Comparison of ENCODE assay signal across 1 cellular context in the genomic region with DNA sequence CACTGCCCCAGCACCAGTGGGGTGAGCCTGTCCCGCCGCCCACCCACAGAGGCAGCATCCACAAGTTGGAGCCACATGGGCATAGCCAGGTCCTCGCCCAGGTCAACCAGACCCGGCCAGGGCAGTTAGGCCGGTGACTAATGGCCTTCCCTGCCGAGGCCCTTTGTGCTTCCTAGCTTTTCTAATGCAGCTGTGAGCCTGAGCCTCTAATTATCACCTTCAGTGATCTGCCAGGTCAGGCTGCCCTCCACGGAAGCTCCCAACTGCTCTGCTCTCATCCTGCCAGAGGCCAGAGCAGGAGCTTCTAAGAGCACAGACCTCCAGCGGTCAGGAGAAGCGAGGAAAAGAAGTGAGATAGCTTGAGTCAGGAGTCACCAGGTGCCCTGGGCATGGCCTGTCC.
TF ChIP-seq lines count a peak whose summit lies in the region.

No MANE protein-coding gene starts in this region.

TF ChIP-seq in SK-N-SH, 30 proteins besides CTCF, POLR2A, EP300 and RAD21:
- TF ChIP-seq, protein P1, sequence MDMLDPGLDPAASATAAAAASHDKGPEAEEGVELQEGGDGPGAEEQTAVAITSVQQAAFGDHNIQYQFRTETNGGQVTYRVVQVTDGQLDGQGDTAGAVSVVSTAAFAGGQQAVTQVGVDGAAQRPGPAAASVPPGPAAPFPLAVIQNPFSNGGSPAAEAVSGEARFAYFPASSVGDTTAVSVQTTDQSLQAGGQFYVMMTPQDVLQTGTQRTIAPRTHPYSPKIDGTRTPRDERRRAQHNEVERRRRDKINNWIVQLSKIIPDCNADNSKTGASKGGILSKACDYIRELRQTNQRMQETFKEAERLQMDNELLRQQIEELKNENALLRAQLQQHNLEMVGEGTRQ (IDR thresholded peaks at IDR 0.05; ENCODE audit: borderline replicate concordance, low read depth, low read length) = no peak
- TF ChIP-seq, protein P2, sequence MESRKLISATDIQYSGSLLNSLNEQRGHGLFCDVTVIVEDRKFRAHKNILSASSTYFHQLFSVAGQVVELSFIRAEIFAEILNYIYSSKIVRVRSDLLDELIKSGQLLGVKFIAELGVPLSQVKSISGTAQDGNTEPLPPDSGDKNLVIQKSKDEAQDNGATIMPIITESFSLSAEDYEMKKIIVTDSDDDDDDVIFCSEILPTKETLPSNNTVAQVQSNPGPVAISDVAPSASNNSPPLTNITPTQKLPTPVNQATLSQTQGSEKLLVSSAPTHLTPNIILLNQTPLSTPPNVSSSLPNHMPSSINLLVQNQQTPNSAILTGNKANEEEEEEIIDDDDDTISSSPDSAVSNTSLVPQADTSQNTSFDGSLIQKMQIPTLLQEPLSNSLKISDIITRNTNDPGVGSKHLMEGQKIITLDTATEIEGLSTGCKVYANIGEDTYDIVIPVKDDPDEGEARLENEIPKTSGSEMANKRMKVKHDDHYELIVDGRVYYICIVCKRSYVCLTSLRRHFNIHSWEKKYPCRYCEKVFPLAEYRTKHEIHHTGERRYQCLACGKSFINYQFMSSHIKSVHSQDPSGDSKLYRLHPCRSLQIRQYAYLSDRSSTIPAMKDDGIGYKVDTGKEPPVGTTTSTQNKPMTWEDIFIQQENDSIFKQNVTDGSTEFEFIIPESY (IDR thresholded peaks at IDR 0.05; ENCODE audit: borderline replicate concordance, low read depth) = no peak
- TF ChIP-seq MXI1 (IDR thresholded peaks at IDR 0.05; ENCODE audit: low read depth, low read length) (no peak), EZH2phosphoT487 (IDR thresholded peaks at IDR 0.05; ENCODE audit: borderline replicate concordance, low read depth) (no peak), NRF1 (IDR thresholded peaks at IDR 0.05; ENCODE audit: low read depth, low read length) (no peak), TEAD4 (IDR thresholded peaks at IDR 0.05; ENCODE audit: borderline replicate concordance, insufficient read depth) (no peak), SIN3A (IDR thresholded peaks at IDR 0.05; ENCODE audit: borderline replicate concordance, low read depth, low read length) (no peak)
- TF ChIP-seq, protein P3, sequence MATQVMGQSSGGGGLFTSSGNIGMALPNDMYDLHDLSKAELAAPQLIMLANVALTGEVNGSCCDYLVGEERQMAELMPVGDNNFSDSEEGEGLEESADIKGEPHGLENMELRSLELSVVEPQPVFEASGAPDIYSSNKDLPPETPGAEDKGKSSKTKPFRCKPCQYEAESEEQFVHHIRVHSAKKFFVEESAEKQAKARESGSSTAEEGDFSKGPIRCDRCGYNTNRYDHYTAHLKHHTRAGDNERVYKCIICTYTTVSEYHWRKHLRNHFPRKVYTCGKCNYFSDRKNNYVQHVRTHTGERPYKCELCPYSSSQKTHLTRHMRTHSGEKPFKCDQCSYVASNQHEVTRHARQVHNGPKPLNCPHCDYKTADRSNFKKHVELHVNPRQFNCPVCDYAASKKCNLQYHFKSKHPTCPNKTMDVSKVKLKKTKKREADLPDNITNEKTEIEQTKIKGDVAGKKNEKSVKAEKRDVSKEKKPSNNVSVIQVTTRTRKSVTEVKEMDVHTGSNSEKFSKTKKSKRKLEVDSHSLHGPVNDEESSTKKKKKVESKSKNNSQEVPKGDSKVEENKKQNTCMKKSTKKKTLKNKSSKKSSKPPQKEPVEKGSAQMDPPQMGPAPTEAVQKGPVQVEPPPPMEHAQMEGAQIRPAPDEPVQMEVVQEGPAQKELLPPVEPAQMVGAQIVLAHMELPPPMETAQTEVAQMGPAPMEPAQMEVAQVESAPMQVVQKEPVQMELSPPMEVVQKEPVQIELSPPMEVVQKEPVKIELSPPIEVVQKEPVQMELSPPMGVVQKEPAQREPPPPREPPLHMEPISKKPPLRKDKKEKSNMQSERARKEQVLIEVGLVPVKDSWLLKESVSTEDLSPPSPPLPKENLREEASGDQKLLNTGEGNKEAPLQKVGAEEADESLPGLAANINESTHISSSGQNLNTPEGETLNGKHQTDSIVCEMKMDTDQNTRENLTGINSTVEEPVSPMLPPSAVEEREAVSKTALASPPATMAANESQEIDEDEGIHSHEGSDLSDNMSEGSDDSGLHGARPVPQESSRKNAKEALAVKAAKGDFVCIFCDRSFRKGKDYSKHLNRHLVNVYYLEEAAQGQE (IDR thresholded peaks at IDR 0.05; ENCODE audit: low read depth, low read length) = no peak
